Comparison of ENCODE assay signal across 8 cellular contexts in the genomic region with DNA sequence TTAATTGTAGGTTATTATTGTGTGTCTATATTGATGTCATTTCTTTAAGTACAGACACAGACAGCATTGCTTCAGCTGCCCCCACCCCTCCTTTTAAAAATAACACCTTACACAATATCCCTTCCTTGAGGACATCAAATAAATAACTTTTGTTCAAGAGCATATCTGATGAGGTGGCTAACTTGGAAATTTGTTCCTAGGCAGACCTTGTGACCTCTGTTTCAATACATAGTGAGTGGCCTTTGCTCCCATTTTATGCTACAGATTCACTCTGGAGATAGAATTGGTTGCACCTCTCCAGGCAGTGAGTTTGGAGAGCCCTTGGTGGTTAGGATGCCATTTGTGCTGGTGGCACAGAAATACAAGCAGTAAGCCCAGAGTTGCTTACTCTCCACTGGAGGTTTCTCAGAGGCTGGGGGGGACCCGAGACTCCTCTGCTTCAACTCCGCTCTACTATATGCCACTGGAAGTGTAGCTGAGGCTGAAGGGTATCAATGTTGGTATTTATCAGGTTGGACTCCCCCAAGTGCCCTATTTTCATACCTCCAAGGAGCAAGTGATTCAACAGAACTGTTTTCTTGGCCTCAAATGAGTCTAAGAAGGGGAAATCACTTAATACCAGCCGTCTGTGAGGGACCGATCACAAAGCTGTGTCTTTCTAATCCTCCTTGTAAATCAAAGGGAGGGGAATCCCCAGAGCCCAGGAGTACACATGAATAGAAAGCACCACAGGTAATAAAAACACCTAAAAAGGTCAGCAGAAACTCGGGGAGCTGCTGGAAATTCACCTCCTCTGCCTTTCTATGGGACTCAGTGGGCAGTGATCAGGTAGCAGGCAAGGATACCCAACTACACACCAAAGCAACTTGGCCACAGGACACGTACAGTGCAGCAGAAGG.
DNase-seq lines count a peak whose midpoint lies in the region; ATAC-seq and TF ChIP-seq lines count a peak whose summit lies in the region.

No MANE protein-coding gene starts in this region.

- no TSS peak for BruUV-seq in Caco-2 (replicated peaks; lab: Mats Ljungman, UMichigan)
- BruUV-seq in A673 (replicated peaks; lab: Mats Ljungman, UMichigan): no TSS peak

- intact Hi-C loops in activated naive CD4-positive, alpha-beta T cell treated with anti-CD3 and anti-CD28 coated beads for 36 hours (cut with micrococcal nuclease): loop anchor here (1.0 to 10.0 kb wide), 6 partner anchors 7 to 692 kb away; partner anchors contain the start of genes ACTN1 and ZFP36L1
- intact Hi-C loops in Caco-2 (cut with micrococcal nuclease; ENCODE audit: unreplicated experiment): no loop called here
- intact Hi-C loops in A673 (cut with micrococcal nuclease; ENCODE audit: unreplicated experiment): no loop called here

- DNase-seq in activated gamma-delta T cell treated with Interleukin-2 at 50 U/mL for 16 hours: peak; percentile 16
- no peak for DNase-seq in activated gamma-delta T cell (lab: John Stamatoyannopoulos, UW)
- peak; percentile 66 for DNase-seq in activated naive CD4-positive, alpha-beta T cell treated with anti-CD3 and anti-CD28 coated beads for 36 hours
- no peak for DNase-seq in NCI-H1930 (lab: John Stamatoyannopoulos, UW)
- DNase-seq in Caco-2: no peak
- no peak for DNase-seq in A673 (ENCODE audit: low spot score)

- peak; percentile 43 for ATAC-seq in HG03432 (IDR thresholded peaks at IDR 0.05; ENCODE audit: unreplicated experiment)

- H3K36me3 Mint-ChIP-seq in activated naive CD4-positive, alpha-beta T cell treated with anti-CD3 and anti-CD28 coated beads for 36 hours (ENCODE audit: low read depth): no peaks in the 10 kb centered on the region
- H3K36me3 Mint-ChIP-seq in Caco-2 (ENCODE audit: insufficient read depth, unreplicated experiment): no peaks in the 10 kb centered on the region

- H3K9me3 Mint-ChIP-seq in activated naive CD4-positive, alpha-beta T cell treated with anti-CD3 and anti-CD28 coated beads for 36 hours: no peaks in the 10 kb centered on the region
- no peaks in the 10 kb centered on the region for H3K9me3 Mint-ChIP-seq in Caco-2 (ENCODE audit: unreplicated experiment)

- no peak overlapping the region for H3K4me3 Mint-ChIP-seq in activated naive CD4-positive, alpha-beta T cell treated with anti-CD3 and anti-CD28 coated beads for 36 hours
- H3K4me3 Mint-ChIP-seq in Caco-2 (ENCODE audit: unreplicated experiment): no peak overlapping the region

- H3K4me3 ChIP-seq in subcutaneous abdominal adipose tissue (ENCODE audit: low read depth in 1 of 5, low read length in 5 of 5) (no peak overlapping the region), Caco-2 (ENCODE audit: low read depth, low read length) (no peak overlapping the region), A673 (ENCODE audit: low read depth, low read length, poor library complexity, severe bottlenecking) (no peak overlapping the region)

- peaks cover 80% of the 10 kb centered on the region for H3K4me1 Mint-ChIP-seq in activated naive CD4-positive, alpha-beta T cell treated with anti-CD3 and anti-CD28 coated beads for 36 hours (ENCODE audit: low read depth)
- peaks cover 7% of the 10 kb centered on the region for H3K4me1 Mint-ChIP-seq in Caco-2 (ENCODE audit: low read depth, unreplicated experiment)

- H3K9me3 ChIP-seq in subcutaneous abdominal adipose tissue (ENCODE audit: control insufficient read depth in 5 of 5, low read length in 5 of 5) (no peaks in the 10 kb centered on the region), Caco-2 (no peaks in the 10 kb centered on the region), A673 (ENCODE audit: low read depth, low read length, poor library complexity, severe bottlenecking) (no peaks in the 10 kb centered on the region)

- POLR2A ChIA-PET in Caco-2 (lab: Charles Lee) (no interaction called here), A673 (lab: Charles Lee; ENCODE audit: low non-redundant PET) (interaction anchor here (0.7 kb wide), 1 partner anchor 177 kb away, joined by 8 read pairs; no protein-coding TSS in a partner anchor)

- H3K4me1 ChIP-seq in subcutaneous abdominal adipose tissue (ENCODE audit: control insufficient read depth in 5 of 5, insufficient read depth in 5 of 5, low read length in 5 of 5) (peaks cover 15 to 39% (median 30%) of the 10 kb centered on the region in 5 donors), Caco-2 (peaks cover 10% of the 10 kb centered on the region; the same call in 1 of the 2 replicates), A673 (ENCODE audit: insufficient read depth, low read length, poor library complexity, severe bottlenecking) (no peaks in the 10 kb centered on the region)

- H3K9ac ChIP-seq in subcutaneous abdominal adipose tissue (ENCODE audit: low read length in 5 of 5): peak overlapping the region in 1 of 5 donors; percentile 15

- H3K27me3 Mint-ChIP-seq in activated naive CD4-positive, alpha-beta T cell treated with anti-CD3 and anti-CD28 coated beads for 36 hours (ENCODE audit: low read depth): no peaks in the 10 kb centered on the region
- no peaks in the 10 kb centered on the region for H3K27me3 Mint-ChIP-seq in Caco-2 (ENCODE audit: insufficient read depth, unreplicated experiment)

- H3K27me3 ChIP-seq in subcutaneous abdominal adipose tissue (ENCODE audit: control insufficient read depth in 5 of 5, insufficient read depth in 4 of 5, low read length in 5 of 5): no peaks in the 10 kb centered on the region
- H3K27me3 ChIP-seq in Caco-2 (replicated peaks; ENCODE audit: control insufficient read depth, insufficient read depth, low read length): no peaks in the 10 kb centered on the region
- no peaks in the 10 kb centered on the region for H3K27me3 ChIP-seq in A673 (replicated peaks; ENCODE audit: insufficient read depth, low read depth, low read length, poor library complexity)

- CTCF ChIA-PET in activated naive CD4-positive, alpha-beta T cell treated with anti-CD3 and anti-CD28 coated beads for 36 hours (lab: Charles Lee): interaction anchor here (0.6 to 1.4 kb wide), 6 partner anchors 10 to 649 kb away, joined by 3 to 6 read pairs (median 3); no protein-coding TSS in a partner anchor
- CTCF ChIA-PET in Caco-2 (lab: Charles Lee): no interaction called here
- CTCF ChIA-PET in A673 (lab: Charles Lee): no interaction called here

- H3K36me3 ChIP-seq in subcutaneous abdominal adipose tissue (ENCODE audit: control insufficient read depth in 5 of 5, insufficient read depth in 5 of 5, low read length in 5 of 5): no peaks in the 10 kb centered on the region
- H3K36me3 ChIP-seq in Caco-2 (ENCODE audit: control insufficient read depth, insufficient read depth, low read length): no peaks in the 10 kb centered on the region
- H3K36me3 ChIP-seq in A673 (ENCODE audit: insufficient read depth, low read length, poor library complexity, severe bottlenecking): no peaks in the 10 kb centered on the region

- H3K27ac ChIP-seq in subcutaneous abdominal adipose tissue (ENCODE audit: low read depth, low read length) (peak overlapping the region; percentile 54), A673 (ENCODE audit: low read depth, low read length, poor library complexity, severe bottlenecking) (no peak overlapping the region)

- no peak for TF ChIP-seq CTCF in Caco-2 (IDR thresholded peaks at IDR 0.05; ENCODE audit: insufficient read depth in 1 of 2, low read depth in 1 of 2, low read length in 1 of 2, severe bottlenecking in 1 of 2, unreplicated experiment in 1 of 2)
- no peak for TF ChIP-seq CTCF in A673 (conservative IDR thresholded peaks at IDR 0.05; ENCODE audit: low read depth, low read length)

- H3K27ac Mint-ChIP-seq in activated naive CD4-positive, alpha-beta T cell treated with anti-CD3 and anti-CD28 coated beads for 36 hours: peak overlapping the region; percentile 36
- H3K27ac Mint-ChIP-seq in Caco-2 (ENCODE audit: unreplicated experiment): no peak overlapping the region

Comparison
In these comparisons a context has a peak if more than half of its experiments do, and no peak if none do; other contexts are left out.
1. DNase-seq: peak in activated gamma-delta T cell treated with Interleukin-2 at 50 U/mL for 16 hours (single experiment) and activated naive CD4-positive, alpha-beta T cell treated with anti-CD3 and anti-CD28 coated beads for 36 hours (single experiment); none in activated gamma-delta T cell (single experiment), NCI-H1930 (0 of 2), Caco-2 (0 of 2) and A673 (single experiment).